ENCODE assay signal across 1 cellular context in genomic region chr16:86287641-86288201, GRCh38.
TF ChIP-seq lines count a peak whose summit lies in the region.

No MANE protein-coding gene starts in this region.

TF ChIP-seq in WTC11, 78 proteins besides CTCF, POLR2A, EP300 and RAD21 (continued from another document):
- TF ChIP-seq STAT6 (CRISPR knock-in tag; conservative IDR thresholded peaks at IDR 0.05; ENCODE audit: low read depth) = no peak
- TF ChIP-seq JUN (CRISPR knock-in tag; IDR thresholded peaks at IDR 0.05) = no peak
- no peak for TF ChIP-seq HMGA2 (CRISPR knock-in tag; IDR thresholded peaks at IDR 0.05)
